In genomic region chr3:149765762-149766334, GRCh38 we compare ENCODE assay signal across 9 cellular contexts. TPM values are rescaled to one million over a fixed set of nuclear protein-coding genes. Genes with fewer than 3 reads are reported as not detected.
DNase-seq lines count a peak whose midpoint lies in the region; ATAC-seq, FAIRE-seq and TF ChIP-seq lines count a peak whose summit lies in the region.
"Had no signal": no experiment of that assay in that cellular context is flagged by ENCODE, and none has a peak within 500 bp of the region (broad histone marks: within the 10 kb centered on the region; RNA-seq: fewer than 3 reads in every experiment).

No MANE protein-coding gene starts in this region.

- no peaks in the 10 kb centered on the region for H3K36me3 ChIP-seq in thoracic aorta

- H3K27me3 ChIP-seq in thoracic aorta (replicated peaks; ENCODE audit: insufficient read depth), result no peaks in the 10 kb centered on the region

- TF ChIP-seq CTCF in A549 (IDR thresholded peaks at IDR 0.05), result peak; percentile 73
- 0 out of 2 replicates have a peak, but pooled peaks have one; percentile 15 for TF ChIP-seq CTCF in GM12875 (IDR thresholded peaks at IDR 0.05; ENCODE audit: borderline replicate concordance, insufficient read depth, low read depth, low read length)
- TF ChIP-seq CTCF in foreskin fibroblast (IDR thresholded peaks at IDR 0.05; ENCODE audit: low read depth, low read length), result peak; percentile 59
- TF ChIP-seq CTCF in thoracic aorta (IDR thresholded peaks at IDR 0.05), result peak; percentile 51

- H3K4me2 ChIP-seq in A549, result no peak overlapping the region

- H3K9me3 ChIP-seq in A549 (no peaks in the 10 kb centered on the region), thoracic aorta (no peaks in the 10 kb centered on the region)

- peak; percentile 72 to 74 for TF ChIP-seq RAD21 in A549 (conservative IDR thresholded peaks at IDR 0.05 in 1 of 2, IDR thresholded peaks at IDR 0.05 in 1 of 2)

- H3K4me3 ChIP-seq in A549, result no peak overlapping the region
- H3K4me3 ChIP-seq in GM12875 (ENCODE audit: low read depth, low read length), result no peak overlapping the region
- no peak overlapping the region for H3K4me3 ChIP-seq in foreskin fibroblast (ENCODE audit: low read depth in 1 of 2, low read length in 2 of 2)
- H3K4me3 ChIP-seq in thoracic aorta, result no peak overlapping the region

- TF ChIP-seq EP300 in A549 (IDR thresholded peaks at IDR 0.05), result no peak

- TF ChIP-seq POLR2A in A549 (IDR thresholded peaks at IDR 0.05; ENCODE audit: low read length), result no peak

- WGBS in A549 (ENCODE audit: missing lambda C conversion rate), result 51% methylated on average over 2 of the region's 2 CpGs

- ATAC-seq in A549 (peak; percentile 55 to 81; a peak in 4 of 6 replicates), thoracic aorta (ENCODE audit: insufficient number of reproducible peaks, low FRiP score, low read depth) (no peak), HG03439 (IDR thresholded peaks at IDR 0.05; ENCODE audit: unreplicated experiment) (no peak), GM21825 (IDR thresholded peaks at IDR 0.05; ENCODE audit: unreplicated experiment) (no peak), GM19452 (IDR thresholded peaks at IDR 0.05; ENCODE audit: unreplicated experiment) (no peak)

- H3K27ac ChIP-seq in A549 (no peak overlapping the region), thoracic aorta (no peak overlapping the region)

- H3K4me1 ChIP-seq in A549 (0 out of 3 replicates have a peak, but pooled peaks cover 2% of the 10 kb centered on the region), thoracic aorta (ENCODE audit: control insufficient read depth in 1 of 2, low read depth in 2 of 2) (no peaks in the 10 kb centered on the region)

- peak; percentile 73 for FAIRE-seq in A549 (lab: Jason Lieb, UNC)

- POLR2A ChIA-PET in A549 (lab: Yijun Ruan, JAX), result interaction anchor here (0.6 to 1.3 kb wide), 2 partner anchors 42 to 108 kb away, joined by 3 to 5 read pairs; no protein-coding TSS in a partner anchor

- CTCF ChIA-PET in A549 (lab: Yijun Ruan, JAX), result interaction anchor here (0.5 to 19.5 kb wide), 29 partner anchors 10 to 451 kb away, joined by 3 to 231 read pairs (median 4); partner anchors contain the start of gene COMMD2

- DNase-seq in A549 (ENCODE audit: low read depth in 1 of 2, low spot score in 1 of 2) (peak in 1 of 2 experiments; percentile 48), RPMI8226 (peak; percentile 35), foreskin fibroblast (peak; percentile 32 to 68), thoracic aorta (ENCODE audit: low spot score) (no peak)

TF ChIP-seq in A549, 52 proteins besides CTCF, POLR2A, EP300 and RAD21:
- TF ChIP-seq CHD2 (IDR thresholded peaks at IDR 0.05; ENCODE audit: low read length, partially characterized antibody) (no peak), ESRRA (IDR thresholded peaks at IDR 0.05; ENCODE audit: borderline replicate concordance, low read length) (no peak), FOXS1 (CRISPR knock-in tag; IDR thresholded peaks at IDR 0.05) (no peak), CBX8 (IDR thresholded peaks at IDR 0.05) (no peak), SMC3 (IDR thresholded peaks at IDR 0.05) (peak; percentile 70), CEBPB (IDR thresholded peaks at IDR 0.05) (no peak), ELK1 (IDR thresholded peaks at IDR 0.05; ENCODE audit: low read depth, low read length) (no peak)

RNA-seq across cellular contexts. Expression of gene COMMD2, which starts 13.6 kb away (rescaled TPM):
- polyA plus RNA-seq in A549 (2011; rRNA removed) (71.5 and 76.1 TPM in 2 replicates), A549 (2017; fragmentation: RNase III; extraction: RNeasy Plus Mini Kit Qiagen cat#74134 plus additional on column Dnase treatment) (20.5 to 23.0 TPM (median 22.9 TPM) in 3 replicates)
- polyA plus RNA-seq in A549 (2012; cell fraction: cytosol; rRNA removed), result 35.1 and 35.6 TPM in 2 replicates
- 7.8 TPM in 2 replicates for polyA plus RNA-seq in A549 (2012; cell fraction: nucleus; rRNA removed)
- 12.8 and 12.9 TPM in 2 replicates for polyA minus RNA-seq in A549 (2011; rRNA and poly(A)+ RNA removed)
- 10 to 100 TPM; 11.4 to 20.5 TPM for total RNA-seq in thoracic aorta

RNA-seq across cellular contexts. Expression of gene ANKUB1, which starts 26.5 kb away (rescaled TPM):
- polyA plus RNA-seq in A549 (2011; rRNA removed) (0.08 TPM in 1 of 2 replicates, not detected in the other), A549 (2017; fragmentation: RNase III; extraction: RNeasy Plus Mini Kit Qiagen cat#74134 plus additional on column Dnase treatment) (not detected in 3 replicates)
- polyA plus RNA-seq in A549 (2012; cell fraction: cytosol; rRNA removed), result not detected in 2 replicates
- 0.05 TPM in 1 of 2 replicates, not detected in the other for polyA plus RNA-seq in A549 (2012; cell fraction: nucleus; rRNA removed)
- polyA minus RNA-seq in A549 (2011; rRNA and poly(A)+ RNA removed), result not detected in 2 replicates
- total RNA-seq in thoracic aorta, result under 1 TPM in 1 of 2 donors, not detected in 1; 0.81 TPM
- polyA plus RNA-seq: thymus had no signal

RNA-seq across cellular contexts. Expression of gene RNF13, which starts 47.2 kb away (rescaled TPM):
- polyA plus RNA-seq in A549 (2011; rRNA removed) (100 and 102 TPM in 2 replicates), A549 (2017; fragmentation: RNase III; extraction: RNeasy Plus Mini Kit Qiagen cat#74134 plus additional on column Dnase treatment) (39.0 to 46.2 TPM (median 44.5 TPM) in 3 replicates)
- 17.0 and 18.0 TPM in 2 replicates for polyA plus RNA-seq in A549 (2012; cell fraction: cytosol; rRNA removed)
- 10.5 and 11.5 TPM in 2 replicates for polyA plus RNA-seq in A549 (2012; cell fraction: nucleus; rRNA removed)
- 96.6 and 97.9 TPM in 2 replicates for polyA minus RNA-seq in A549 (2011; rRNA and poly(A)+ RNA removed)
- total RNA-seq in thoracic aorta, result 10 to 100 TPM; 51.9 to 84.0 TPM

Comparison
In these comparisons a context has a peak if more than half of its experiments do, and no peak if none do; other contexts are left out.
1. ATAC-seq: peak in A549 (2 of 2); none in thoracic aorta (single experiment), HG03439 (single experiment), GM21825 (single experiment) and GM19452 (single experiment).
2. CTCF ChIP-seq: peak in every context shown above with its lines; median percentile 73 in A549; 59 in foreskin fibroblast; 51 in thoracic aorta; 15 in GM12875.